Comparison of ENCODE assay signal across 9 cellular contexts in the genomic region with DNA sequence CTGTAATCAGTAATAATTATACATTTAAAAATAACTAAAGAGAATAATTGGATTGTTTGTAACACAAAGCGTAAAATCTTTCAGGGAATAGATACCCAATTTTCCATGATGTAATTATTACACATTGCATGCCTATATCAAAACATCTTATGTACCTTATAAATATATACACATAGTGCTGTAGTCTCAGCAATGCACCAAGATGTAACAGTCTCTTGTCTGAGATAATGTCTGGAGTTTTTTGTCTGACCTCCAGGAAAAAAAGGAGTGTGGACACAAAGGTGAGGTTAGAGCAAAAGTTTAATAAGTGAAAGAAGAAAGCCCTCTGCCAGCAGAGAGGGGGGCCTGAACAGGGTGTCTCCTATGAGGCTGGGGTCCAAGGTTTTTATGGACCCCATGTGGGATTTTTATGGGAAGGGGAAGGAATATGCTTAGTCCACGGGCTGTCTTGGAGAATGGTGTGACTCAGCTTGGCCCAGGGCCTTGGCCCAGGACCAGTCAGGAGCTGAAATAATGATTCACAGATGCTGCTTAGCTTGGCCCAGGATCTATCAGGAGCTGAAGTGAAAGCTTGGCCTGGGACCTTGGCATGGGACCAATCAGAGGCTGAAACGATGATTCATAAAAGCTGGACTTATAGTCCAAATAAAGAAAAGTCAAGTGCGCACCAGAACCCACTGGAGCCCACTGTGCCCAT.
A peak's percentile ranks its signal among the peaks of the same experiment; 100 is the strongest.
DNase-seq lines count a peak whose midpoint lies in the region; ATAC-seq, FAIRE-seq and TF ChIP-seq lines count a peak whose summit lies in the region.
"Had no signal": no experiment of that assay in that cellular context is flagged by ENCODE, and none has a peak within 500 bp of the region (broad histone marks: within the 10 kb centered on the region; RNA-seq: fewer than 3 reads in every experiment).

No MANE protein-coding gene starts in this region.

- POLR2A ChIA-PET in Caco-2 (lab: Charles Lee): no interaction called here

- no peaks in the 10 kb centered on the region for H3K36me3 ChIP-seq in trophoblast cell (ENCODE audit: control insufficient read depth in 1 of 2, insufficient read depth in 2 of 2, low read length in 2 of 2)
- H3K36me3 ChIP-seq in Caco-2 (ENCODE audit: control insufficient read depth, insufficient read depth, low read length): no peaks in the 10 kb centered on the region

- H3K18ac ChIP-seq in trophoblast cell (ENCODE audit: low read length): no peak overlapping the region

- no peak overlapping the region for H3K14ac ChIP-seq in trophoblast cell (ENCODE audit: low read length)

- no peaks in the 10 kb centered on the region for H3K79me2 ChIP-seq in trophoblast cell (ENCODE audit: control insufficient read depth, insufficient read depth, low read length, poor library complexity)

- H2BK120ac ChIP-seq in trophoblast cell (ENCODE audit: insufficient read depth, low read length, poor library complexity): no peak overlapping the region

- H4K12ac ChIP-seq in trophoblast cell (ENCODE audit: low read depth, low read length): no peak overlapping the region

- no peaks in the 10 kb centered on the region for H3K36me3 Mint-ChIP-seq in Caco-2 (ENCODE audit: insufficient read depth, unreplicated experiment)

- intact Hi-C loops in Caco-2 (cut with micrococcal nuclease; ENCODE audit: unreplicated experiment): no loop called here

- H3K4me1 Mint-ChIP-seq in Caco-2 (ENCODE audit: low read depth, unreplicated experiment): no peaks in the 10 kb centered on the region

- H3K27me3 ChIP-seq in trophoblast cell (ENCODE audit: insufficient read depth, low read length) (no peaks in the 10 kb centered on the region), Caco-2 (replicated peaks; ENCODE audit: control insufficient read depth, insufficient read depth, low read length) (no peaks in the 10 kb centered on the region)

- CTCF ChIA-PET in Caco-2 (lab: Charles Lee): no interaction called here

- H2BK5ac ChIP-seq in trophoblast cell (ENCODE audit: low read depth, low read length, poor library complexity): no peak overlapping the region

- H3K27me3 Mint-ChIP-seq in Caco-2 (ENCODE audit: insufficient read depth, unreplicated experiment): no peaks in the 10 kb centered on the region

- H2AK5ac ChIP-seq in trophoblast cell (ENCODE audit: low read length): no peak overlapping the region

- no peak overlapping the region for H3K23ac ChIP-seq in trophoblast cell (ENCODE audit: low read length)

- H3K4me1 ChIP-seq in trophoblast cell (ENCODE audit: control insufficient read depth in 1 of 2, insufficient read depth in 2 of 2, low read length in 2 of 2) (no peaks in the 10 kb centered on the region), Caco-2 (no peaks in the 10 kb centered on the region)

- peak; percentile 92 for FAIRE-seq in RCC 7860 (lab: Jason Lieb, UNC)

- no peak overlapping the region for H2AFZ ChIP-seq in trophoblast cell (ENCODE audit: insufficient read depth, low read length, poor library complexity)

- WGBS in trophoblast cell (ENCODE audit: extremely low coverage, insufficient coverage, insufficient read length): no CpG with 5 or more reads among the region's 4 CpGs

- DNase-seq in AG10803 (ENCODE audit: low read depth): peak; percentile 92
- DNase-seq in RCC 7860 (ENCODE audit: low spot score): peak; percentile 79
- DNase-seq in fibroblast of peridontal ligament (ENCODE audit: extremely low read depth): peak; percentile 91
- DNase-seq in trophoblast cell: no peak
- no peak for DNase-seq in Caco-2
- no peak for DNase-seq in NCI-H526 treated with DMSO at 0.1 percent for 48 hours (lab: John Stamatoyannopoulos, UW)
- DNase-seq in DMS153 (lab: John Stamatoyannopoulos, UW): no peak

- peak overlapping the region; percentile 52 for H3K9ac ChIP-seq in trophoblast cell (ENCODE audit: low read length)

- H4K8ac ChIP-seq in trophoblast cell (ENCODE audit: low read depth, low read length): no peak overlapping the region

- no TSS peak for BruUV-seq in Caco-2 (replicated peaks; lab: Mats Ljungman, UMichigan)

- H3K4me3 ChIP-seq in AG10803 (ENCODE audit: low read length): no peak overlapping the region
- H3K4me3 ChIP-seq in trophoblast cell (ENCODE audit: low read depth, low read length): no peak overlapping the region
- no peak overlapping the region for H3K4me3 ChIP-seq in Caco-2 (ENCODE audit: low read depth, low read length)
- H3K4me3 ChIP-seq: skin epidermis had no signal

- no peak overlapping the region for H2BK12ac ChIP-seq in trophoblast cell (ENCODE audit: low read length)

- H3K79me1 ChIP-seq in trophoblast cell (ENCODE audit: low read length): no peaks in the 10 kb centered on the region

- H3K4ac ChIP-seq in trophoblast cell (ENCODE audit: low read depth, low read length): no peak overlapping the region

- H3K27ac Mint-ChIP-seq in Caco-2 (ENCODE audit: unreplicated experiment): no peak overlapping the region

- no peak overlapping the region for H4K91ac ChIP-seq in trophoblast cell (ENCODE audit: low read depth, low read length)

- H3K9me3 ChIP-seq in trophoblast cell (ENCODE audit: insufficient read depth, low read depth, low read length) (no peaks in the 10 kb centered on the region), Caco-2 (no peaks in the 10 kb centered on the region)

- no peak overlapping the region for H3K27ac ChIP-seq in trophoblast cell (ENCODE audit: low read depth, low read length)

- TF ChIP-seq CTCF in AG10803 (conservative IDR thresholded peaks at IDR 0.05; ENCODE audit: low read length) (no peak), Caco-2 (IDR thresholded peaks at IDR 0.05; ENCODE audit: insufficient read depth in 1 of 2, low read depth in 1 of 2, low read length in 1 of 2, severe bottlenecking in 1 of 2, unreplicated experiment in 1 of 2) (no peak)

- H3K4me3 Mint-ChIP-seq in Caco-2 (ENCODE audit: unreplicated experiment): no peak overlapping the region

- H3K4me2 ChIP-seq in trophoblast cell (ENCODE audit: low read length): no peak overlapping the region

- H3K9me3 Mint-ChIP-seq in Caco-2 (ENCODE audit: unreplicated experiment): peaks cover 9% of the 10 kb centered on the region

- no peak for ATAC-seq in HG03342 (IDR thresholded peaks at IDR 0.05; ENCODE audit: unreplicated experiment)

Comparison
In these comparisons a context has a peak if more than half of its experiments do, and no peak if none do; other contexts are left out.
1. DNase-seq: peak in AG10803 (single experiment), RCC 7860 (single experiment) and fibroblast of peridontal ligament (single experiment); none in trophoblast cell (0 of 2), Caco-2 (0 of 2), NCI-H526 treated with DMSO at 0.1 percent for 48 hours (single experiment) and DMS153 (single experiment).